ENCODE assay signal across 9 cellular contexts in the genomic region with DNA sequence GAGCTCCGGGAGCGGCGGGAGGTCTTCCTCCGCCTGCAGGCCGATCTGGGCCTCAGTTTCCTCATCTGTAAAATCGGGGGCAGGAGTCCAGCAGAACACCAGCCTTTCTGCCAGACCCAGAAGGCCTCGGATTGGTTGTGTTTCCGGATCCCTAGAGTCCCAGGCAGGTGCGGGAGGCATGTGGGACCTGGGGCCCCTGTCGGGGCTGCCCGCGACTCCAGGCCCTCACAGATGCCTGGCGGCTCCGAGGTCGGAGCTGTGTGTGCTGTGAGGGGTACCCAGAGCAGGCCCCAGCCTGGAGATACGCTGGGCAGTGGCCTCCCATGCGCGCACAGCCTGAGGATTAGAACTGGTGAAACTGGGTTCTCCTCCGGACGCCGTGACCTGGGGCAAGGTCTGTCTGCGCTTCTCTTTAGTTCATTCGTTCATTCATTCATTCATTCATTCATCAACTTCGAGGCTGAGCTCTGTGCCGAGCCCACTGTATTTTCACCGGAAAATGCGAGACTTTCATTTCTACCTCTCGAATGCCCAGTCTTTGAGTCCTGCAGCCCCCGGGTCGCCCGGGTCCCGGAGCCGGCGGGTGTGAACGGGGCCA. TPM values are rescaled to one million over a fixed set of nuclear protein-coding genes. Genes with fewer than 3 reads are reported as not detected.
DNase-seq lines count a peak whose midpoint lies in the region; ATAC-seq, FAIRE-seq and TF ChIP-seq lines count a peak whose summit lies in the region.
"Had no signal": no experiment of that assay in that cellular context is flagged by ENCODE, and none has a peak within 500 bp of the region (broad histone marks: within the 10 kb centered on the region; RNA-seq: fewer than 3 reads in every experiment).

No MANE protein-coding gene starts in this region.

- H3K4me1 Mint-ChIP-seq in activated naive CD4-positive, alpha-beta T cell treated with anti-CD3 and anti-CD28 coated beads, Interleukin-2, amount 50 U/mL, for 24 hours: peaks cover 6% of the 10 kb centered on the region

- DNase-seq in activated naive CD4-positive, alpha-beta T cell treated with anti-CD3 and anti-CD28 coated beads, Interleukin-2, amount 50 U/mL, for 16 hours: no peak
- no peak for DNase-seq in GM12878 (ENCODE audit: low read depth, low spot score)
- DNase-seq in mesendoderm: no peak
- no peak for DNase-seq in transverse colon
- DNase-seq in DMS114 treated with DMSO at 0.1 percent for 48 hours (lab: John Stamatoyannopoulos, UW; ENCODE audit: unreplicated experiment): no peak
- no peak for DNase-seq in HTR-8/SVneo (ENCODE audit: insufficient read length, low spot score)
- no peak for DNase-seq in AML-193 (lab: John Stamatoyannopoulos, UW)
- DNase-seq: Caco-2 had no signal

- SMC1A ChIA-PET in GM12878 (lab: Charles Lee; ENCODE audit: uncharacterized antibody, unreplicated experiment): no interaction called here

- H2BK15ac ChIP-seq in mesendoderm (replicated peaks; ENCODE audit: low read depth): no peak overlapping the region

- no peaks in the 10 kb centered on the region for H3K9me3 Mint-ChIP-seq in activated naive CD4-positive, alpha-beta T cell treated with anti-CD3 and anti-CD28 coated beads, Interleukin-2, amount 50 U/mL, for 24 hours

- no peak overlapping the region for H3K23ac ChIP-seq in mesendoderm (ENCODE audit: low read length)

- H2AFZ ChIP-seq in GM12878 (ENCODE audit: control insufficient read depth, low read depth, low read length): peak overlapping the region; percentile 26

- no peak overlapping the region for H2BK5ac ChIP-seq in mesendoderm (ENCODE audit: low read length)

- H4K20me1 ChIP-seq in GM12878 (ENCODE audit: control insufficient read depth, insufficient read depth): 0 out of 2 replicates have a peak, but pooled peaks cover 3% of the 10 kb centered on the region

- BruUV-seq in GM12878 (replicated peaks; lab: Mats Ljungman, UMichigan): no TSS peak

- H3K4me1 ChIP-seq in GM12878 (ENCODE audit: control insufficient read depth, insufficient read depth, low read length): peaks cover 3% of the 10 kb centered on the region; the same call in 1 of the 2 replicates
- H3K4me1 ChIP-seq in mesendoderm (ENCODE audit: control insufficient read depth, low read depth, low read length): peaks cover 2% of the 10 kb centered on the region
- H3K4me1 ChIP-seq in transverse colon: peaks cover 0 to 14% (median 10%) of the 10 kb centered on the region in 4 donors
- H3K4me1 ChIP-seq: Caco-2 had no signal

- H3K36me3 Mint-ChIP-seq in activated naive CD4-positive, alpha-beta T cell treated with anti-CD3 and anti-CD28 coated beads, Interleukin-2, amount 50 U/mL, for 24 hours: no peaks in the 10 kb centered on the region

- TF ChIP-seq POLR2A in GM12878 (IDR thresholded peaks at IDR 0.05; ENCODE audit: low read depth, low read length) (no peak), transverse colon (IDR thresholded peaks at IDR 0.05) (no peak)

- no peak overlapping the region for H2AK5ac ChIP-seq in mesendoderm (ENCODE audit: low read length)

- H3K56ac ChIP-seq in mesendoderm (ENCODE audit: low read length): no peak overlapping the region

- H3K4me3 ChIP-seq in GM12878: peak overlapping the region; percentile 53
- no peak overlapping the region for H3K4me3 ChIP-seq in mesendoderm (ENCODE audit: low read length)
- peak overlapping the region in 3 of 4 donors; percentile 15 to 39 (median 27) for H3K4me3 ChIP-seq in transverse colon

- RAD21 ChIA-PET in GM12878 (lab: Charles Lee; ENCODE audit: unreplicated experiment): no interaction called here

- H3K36me3 ChIP-seq in GM12878 (ENCODE audit: control insufficient read depth in 2 of 2, insufficient read depth in 2 of 2, low read length in 1 of 2): no peaks in the 10 kb centered on the region
- no peaks in the 10 kb centered on the region for H3K36me3 ChIP-seq in mesendoderm (ENCODE audit: control insufficient read depth, insufficient read depth, low read length)
- H3K36me3 ChIP-seq in transverse colon: no peaks in the 10 kb centered on the region

- no peak overlapping the region for H4K5ac ChIP-seq in mesendoderm (ENCODE audit: low read length)

- no peak for FAIRE-seq in GM12878 (lab: Jason Lieb, UNC)
- no peak for FAIRE-seq in HTR-8/SVneo (lab: Jason Lieb, UNC)

- no peaks in the 10 kb centered on the region for H3K79me1 ChIP-seq in mesendoderm (ENCODE audit: low read length)

- no peak for TF ChIP-seq RAD21 in GM12878 (IDR thresholded peaks at IDR 0.05; ENCODE audit: insufficient read depth, low read depth, low read length)

- no peak overlapping the region for H4K8ac ChIP-seq in mesendoderm (ENCODE audit: low read depth, low read length)

- TF ChIP-seq EP300 in GM12878 (IDR thresholded peaks at IDR 0.05; ENCODE audit: borderline replicate concordance in 1 of 2, control insufficient read depth in 1 of 2, low read depth in 2 of 2, low read length in 2 of 2) (no peak), transverse colon (IDR thresholded peaks at IDR 0.05; ENCODE audit: low read depth) (no peak)

- TF ChIP-seq CTCF in GM12878 (IDR thresholded peaks at IDR 0.05 in 2 of 3, conservative IDR thresholded peaks at IDR 0.05 in 1 of 3; ENCODE audit: control insufficient read depth in 2 of 3, extremely low read depth in 1 of 3, insufficient read depth in 1 of 3, low read depth in 3 of 3, low read length in 3 of 3) (no peak), transverse colon (IDR thresholded peaks at IDR 0.05) (no peak)

- H3K4me3 Mint-ChIP-seq in activated naive CD4-positive, alpha-beta T cell treated with anti-CD3 and anti-CD28 coated beads, Interleukin-2, amount 50 U/mL, for 24 hours: peak overlapping the region; percentile 51

- H3K27me3 Mint-ChIP-seq in activated naive CD4-positive, alpha-beta T cell treated with anti-CD3 and anti-CD28 coated beads, Interleukin-2, amount 50 U/mL, for 24 hours: peaks cover 10% of the 10 kb centered on the region

- H3K27ac ChIP-seq in GM12878 (ENCODE audit: control insufficient read depth, insufficient read depth): no peak overlapping the region
- H3K27ac ChIP-seq in mesendoderm (ENCODE audit: low read depth, low read length): no peak overlapping the region
- H3K27ac ChIP-seq in transverse colon: no peak overlapping the region

- H3K27me3 ChIP-seq in GM12878 (replicated peaks in 1 of 2; ENCODE audit: control insufficient read depth in 2 of 2, insufficient read depth in 2 of 2, low read length in 1 of 2) (peaks cover 0 to 8% of the 10 kb centered on the region in 2 experiments), mesendoderm (ENCODE audit: insufficient read depth, low read length, poor library complexity) (no peaks in the 10 kb centered on the region), transverse colon (peaks cover 19% of the 10 kb centered on the region)

- in situ Hi-C loops in GM12878 (cut with MboI): no loop called here
- in situ Hi-C loops in transverse colon (cut with MboI; ENCODE audit: low pct_ligation_motif_present in 1 of 4, low pct_unique_long_range_greater_than_20kb in 1 of 4, low sequenced_read_pairs in 3 of 4): no loop called here

- intact Hi-C loops in GM12878 (cut with micrococcal nuclease; ENCODE audit: unreplicated experiment) (no loop called here), transverse colon (cut with DNase I; ENCODE audit: low total_unique reads) (no loop called here)

- WGBS in GM12878 (ENCODE audit: insufficient coverage, insufficient replicate concordance, low lambda C conversion rate, missing lambda C conversion rate): 13% methylated on average over 35 of the region's 35 CpGs
- no CpG with 5 or more reads among the region's 35 CpGs for WGBS in mesendoderm (ENCODE audit: extremely low coverage, insufficient coverage, low lambda C conversion rate)
- WGBS in transverse colon (ENCODE audit: low coverage in 1 of 2), 2 donors: 34 to 43% methylated on average over 7 to 30 of the region's 35 CpGs

- no peak overlapping the region for H3K27ac Mint-ChIP-seq in activated naive CD4-positive, alpha-beta T cell treated with anti-CD3 and anti-CD28 coated beads, Interleukin-2, amount 50 U/mL, for 24 hours

- H3K9ac ChIP-seq in GM12878 (ENCODE audit: control insufficient read depth, insufficient read depth, low read length) (no peak overlapping the region), mesendoderm (ENCODE audit: low read length) (no peak overlapping the region)

- ATAC-seq in GM12878: no peak; the same call in 2 of the 3 replicates

- no peak overlapping the region for H2BK120ac ChIP-seq in mesendoderm (ENCODE audit: low read depth, low read length)

- H3K9me3 ChIP-seq in GM12878 (replicated peaks; ENCODE audit: control insufficient read depth, insufficient read depth, low read length): no peaks in the 10 kb centered on the region
- H3K9me3 ChIP-seq in transverse colon: no peaks in the 10 kb centered on the region
- H3K9me3 ChIP-seq: Caco-2 had no signal

- CTCF ChIA-PET in GM12878 (lab: Yijun Ruan, JAX): no interaction called here

- no peaks in the 10 kb centered on the region for H3K79me2 ChIP-seq in GM12878 (ENCODE audit: control insufficient read depth, insufficient read depth, low read length)
- H3K79me2 ChIP-seq in mesendoderm (ENCODE audit: control insufficient read depth, insufficient read depth, low read length): no peaks in the 10 kb centered on the region

- no peak overlapping the region for H3K18ac ChIP-seq in mesendoderm (ENCODE audit: low read length)

- POLR2A ChIA-PET in GM12878 (lab: Charles Lee): no interaction called here

- H3K4me2 ChIP-seq in GM12878 (ENCODE audit: control insufficient read depth, insufficient read depth): peak overlapping the region; percentile 66
- peak overlapping the region; percentile 5 for H3K4me2 ChIP-seq in mesendoderm (ENCODE audit: low read length)

- no peak overlapping the region for H3K4ac ChIP-seq in mesendoderm (ENCODE audit: low read depth, low read length)

TF ChIP-seq in GM12878, 131 proteins besides CTCF, POLR2A, EP300 and RAD21 (continues in another document):
- TF ChIP-seq MTA2 (IDR thresholded peaks at IDR 0.05; ENCODE audit: low read depth): no peak

RNA-seq across cellular contexts. Expression of a gene that starts 24.6 kb away (rescaled TPM):
- total RNA-seq in GM12878 (2013; cell fraction: nucleolus; rRNA removed): not detected in 2 replicates
- not detected in 2 replicates for total RNA-seq in GM12878 (2014; rRNA removed)
- not detected in 2 replicates for total RNA-seq in GM12878 (2014; rRNA removed; fragmentation: Illumina TruSeq; extraction: Trizol)
- total RNA-seq in GM12878 (2021): not detected in 2 replicates
- polyA plus RNA-seq in GM12878 (2011; ENCODE audit: low read depth): not detected
- polyA plus RNA-seq in GM12878 (2011; rRNA removed): not detected in 2 replicates
- not detected in 2 replicates for polyA plus RNA-seq in GM12878 (2011; cell fraction: cytosol; rRNA removed)
- not detected in 2 replicates for polyA plus RNA-seq in GM12878 (2011; cell fraction: nucleus; rRNA removed)
- 0.08 and 0.09 TPM in 2 replicates for polyA plus RNA-seq in GM12878 (2012)
- polyA plus RNA-seq in GM12878 (2014; fragmentation: Illumina TruSeq; extraction: Trizol): not detected in 2 replicates
- polyA plus RNA-seq in GM12878 (2014; fragmentation: Nextera tagmentation; extraction: Ambion mirVana): not detected
- polyA plus RNA-seq in GM12878 (2014; rRNA removed): not detected in 2 replicates
- polyA plus RNA-seq in GM12878 (2016; fragmentation: Nextera tagmentation; extraction: Ambion mirVana): under 1 TPM; 0.10 to 0.12 TPM
- polyA minus RNA-seq in GM12878 (2011; rRNA and poly(A)+ RNA removed): not detected in 2 replicates
- polyA minus RNA-seq in GM12878 (2011; cell fraction: cytosol; rRNA and poly(A)+ RNA removed): not detected in 2 replicates
- polyA minus RNA-seq in GM12878 (2011; cell fraction: nucleus; rRNA and poly(A)+ RNA removed): not detected in 2 replicates
- 0.03 TPM for polyA plus RNA-seq in mesendoderm (2013, experiment 1 of 2)
- 0.03 TPM for polyA plus RNA-seq in mesendoderm (2013, experiment 2 of 2)
- 1 to 10 TPM in 2 of 4 donors, under 1 TPM in 2; 0.32 to 1.4 (median 0.90) TPM for total RNA-seq in transverse colon
